Comparison of ENCODE assay signal across 1 cellular context in genomic region chr9:112572416-112572815, GRCh38.
TF ChIP-seq lines count a peak whose summit lies in the region.

No MANE protein-coding gene starts in this region.

TF ChIP-seq in WTC11, 78 proteins besides CTCF, POLR2A, EP300 and RAD21 (continued from another document):
- no peak for TF ChIP-seq ATF2 (CRISPR knock-in tag; IDR thresholded peaks at IDR 0.05; ENCODE audit: borderline replicate concordance, low read depth)
- TF ChIP-seq HMGA2 (CRISPR knock-in tag; IDR thresholded peaks at IDR 0.05): no peak
- TF ChIP-seq NR2C2 (CRISPR knock-in tag; IDR thresholded peaks at IDR 0.05): no peak
